7 cellular contexts compared by ENCODE assay signal in the genomic region with DNA sequence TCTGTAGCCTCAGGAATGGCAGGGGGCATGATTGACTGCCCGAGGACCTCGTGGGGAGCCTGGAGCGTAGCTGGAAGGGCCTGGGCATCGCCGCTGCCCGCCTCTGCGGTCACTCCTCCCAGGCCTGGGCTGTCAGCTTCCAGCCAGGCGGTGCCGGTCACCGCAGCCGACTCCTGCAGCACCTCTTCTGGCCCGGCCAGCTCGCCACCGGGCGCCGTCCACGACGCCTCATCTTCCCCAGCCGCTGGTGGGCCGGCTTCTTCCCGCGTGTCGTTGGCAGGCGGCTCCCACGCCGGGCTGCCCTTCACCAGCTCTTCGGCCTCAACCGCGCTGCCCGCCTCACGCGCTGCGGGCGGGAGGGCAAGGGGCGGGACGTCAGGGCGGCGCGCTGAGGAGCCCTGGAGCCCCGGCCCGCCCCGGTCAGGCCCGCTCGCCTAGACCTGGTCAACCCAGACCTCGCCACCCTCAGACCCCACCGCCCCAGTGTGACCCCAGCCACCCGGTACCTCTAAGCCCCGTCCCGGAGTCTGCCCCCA. TPM values are rescaled to one million over a fixed set of nuclear protein-coding genes. Genes with fewer than 3 reads are reported as not detected.
DNase-seq lines count a peak whose midpoint lies in the region; ATAC-seq and TF ChIP-seq lines count a peak whose summit lies in the region.

No MANE protein-coding gene starts in this region.

- intact Hi-C loops in activated T-helper 1 cell treated with anti-CD3 and anti-CD28 coated beads, Interleukin-12 subunit alpha, Interleukin-12 subunit beta, Interleukin-2, Interleukin-4 antibody, amounts not matched to agents 30 ng/mL and 10 ng/mL and 1 ng/mL, durations not matched to agents 14 hours and 24 hours and 36 hours (cut with micrococcal nuclease), result loop anchor here (2.0 to 5.0 kb wide), 2 partner anchors 55 to 205 kb away; partner anchors contain the start of gene SMARCC1

- ATAC-seq in GM21447 (IDR thresholded peaks at IDR 0.05; ENCODE audit: unreplicated experiment), result no peak

- no peak overlapping the region for H3K27ac Mint-ChIP-seq in activated T-helper 1 cell treated with anti-CD3 and anti-CD28 coated beads, Interleukin-12 subunit alpha, Interleukin-12 subunit beta, Interleukin-2, Interleukin-4 antibody, amounts not matched to agents 30 ng/mL and 10 ng/mL and 1 ng/mL, durations not matched to agents 14 hours and 24 hours and 36 hours

- peak overlapping the region; percentile 53 for H3K4me3 Mint-ChIP-seq in activated T-helper 1 cell treated with anti-CD3 and anti-CD28 coated beads, Interleukin-12 subunit alpha, Interleukin-12 subunit beta, Interleukin-2, Interleukin-4 antibody, amounts not matched to agents 30 ng/mL and 10 ng/mL and 1 ng/mL, durations not matched to agents 14 hours and 24 hours and 36 hours

- H3K27ac ChIP-seq in HEK293 (ENCODE audit: extremely low read depth, low read depth, low read length) (no peak overlapping the region), hepatocyte (no peak overlapping the region), skeletal muscle tissue (ENCODE audit: low read depth, low read length) (no peak overlapping the region)

- CTCF ChIA-PET in HEK293 (lab: Yijun Ruan, JAX), result interaction anchor here (0.6 kb wide), 1 partner anchor 26 kb away, joined by 3 read pairs; no protein-coding TSS in a partner anchor

- H3K36me3 ChIP-seq in HEK293 (ENCODE audit: control insufficient read depth in 2 of 2, insufficient read depth in 1 of 2, low read length in 2 of 2), result no peaks in the 10 kb centered on the region
- H3K36me3 ChIP-seq in hepatocyte (replicated peaks; ENCODE audit: insufficient read depth, low read depth), result no peaks in the 10 kb centered on the region
- H3K36me3 ChIP-seq in skeletal muscle tissue (ENCODE audit: control insufficient read depth in 3 of 3, insufficient read depth in 3 of 3, low read length in 3 of 3), result no peaks in the 10 kb centered on the region

- H3K9me2 ChIP-seq in hepatocyte (replicated peaks; ENCODE audit: insufficient read depth), result no peaks in the 10 kb centered on the region

- WGBS in hepatocyte (ENCODE audit: low lambda C conversion rate, missing lambda C conversion rate), result 18% methylated on average over 15 of the region's 49 CpGs

- H3K4me1 Mint-ChIP-seq in activated T-helper 1 cell treated with anti-CD3 and anti-CD28 coated beads, Interleukin-12 subunit alpha, Interleukin-12 subunit beta, Interleukin-2, Interleukin-4 antibody, amounts not matched to agents 30 ng/mL and 10 ng/mL and 1 ng/mL, durations not matched to agents 14 hours and 24 hours and 36 hours (ENCODE audit: low read depth), result no peaks in the 10 kb centered on the region

- H3K4me1 ChIP-seq in HEK293 (ENCODE audit: control insufficient read depth, insufficient read depth, low read length), result no peaks in the 10 kb centered on the region
- peaks cover 5% of the 10 kb centered on the region for H3K4me1 ChIP-seq in hepatocyte (ENCODE audit: insufficient read depth)
- H3K4me1 ChIP-seq in skeletal muscle tissue (ENCODE audit: control insufficient read depth in 3 of 3, insufficient read depth in 3 of 3, low read length in 3 of 3), result peaks cover 6 to 13% (median 12%) of the 10 kb centered on the region in 3 donors

- H3K9me3 Mint-ChIP-seq in activated T-helper 1 cell treated with anti-CD3 and anti-CD28 coated beads, Interleukin-12 subunit alpha, Interleukin-12 subunit beta, Interleukin-2, Interleukin-4 antibody, amounts not matched to agents 30 ng/mL and 10 ng/mL and 1 ng/mL, durations not matched to agents 14 hours and 24 hours and 36 hours, result no peaks in the 10 kb centered on the region

- no peaks in the 10 kb centered on the region for H4K20me1 ChIP-seq in hepatocyte (ENCODE audit: insufficient read depth, poor library complexity, severe bottlenecking)

- H3K79me2 ChIP-seq in hepatocyte, result no peaks in the 10 kb centered on the region

- H3K4me3 ChIP-seq in HEK293 (ENCODE audit: low read depth, low read length) (peak overlapping the region; percentile 31), hepatocyte (peak overlapping the region; percentile 75), skeletal muscle tissue (ENCODE audit: low read length in 3 of 3) (peak overlapping the region; percentile 14 to 63 (median 41))

- DNase-seq in activated T-helper 1 cell treated with anti-CD3 and anti-CD28 coated beads, Interleukin-12 subunit alpha, Interleukin-12 subunit beta, Interleukin-2, Interleukin-4 antibody, amounts not matched to agents 30 ng/mL and 10 ng/mL and 1 ng/mL, durations not matched to agents 14 hours and 24 hours and 36 hours (ENCODE audit: low spot score), result no peak
- DNase-seq in hepatocyte (ENCODE audit: low spot score), result peak; percentile 36
- DNase-seq in NCI-H2081 treated with DMSO at 0.1 percent for 48 hours (lab: John Stamatoyannopoulos, UW), result no peak
- no peak for DNase-seq in NCI-H82 (lab: John Stamatoyannopoulos, UW)

- no peaks in the 10 kb centered on the region for H3K36me3 Mint-ChIP-seq in activated T-helper 1 cell treated with anti-CD3 and anti-CD28 coated beads, Interleukin-12 subunit alpha, Interleukin-12 subunit beta, Interleukin-2, Interleukin-4 antibody, amounts not matched to agents 30 ng/mL and 10 ng/mL and 1 ng/mL, durations not matched to agents 14 hours and 24 hours and 36 hours (ENCODE audit: low read depth)

- peak overlapping the region; percentile 100 for H3K4me2 ChIP-seq in hepatocyte

- H3K27me3 ChIP-seq in hepatocyte, result peaks cover 34% of the 10 kb centered on the region
- H3K27me3 ChIP-seq in skeletal muscle tissue (ENCODE audit: control insufficient read depth in 3 of 3, insufficient read depth in 3 of 3, low read length in 3 of 3), result peaks cover 4 to 16% (median 8%) of the 10 kb centered on the region in 3 donors

- TF ChIP-seq CTCF in HEK293 (tag by site-specific recombination; IDR thresholded peaks at IDR 0.05) (no peak), hepatocyte (IDR thresholded peaks at IDR 0.05; ENCODE audit: poor library complexity) (no peak)

- H2AFZ ChIP-seq in hepatocyte, result peak overlapping the region; percentile 81

- H3K27me3 Mint-ChIP-seq in activated T-helper 1 cell treated with anti-CD3 and anti-CD28 coated beads, Interleukin-12 subunit alpha, Interleukin-12 subunit beta, Interleukin-2, Interleukin-4 antibody, amounts not matched to agents 30 ng/mL and 10 ng/mL and 1 ng/mL, durations not matched to agents 14 hours and 24 hours and 36 hours (ENCODE audit: insufficient read depth), result peaks cover 32% of the 10 kb centered on the region

- H3K9ac ChIP-seq in skeletal muscle tissue (ENCODE audit: low read depth in 1 of 3, low read length in 3 of 3), result peak overlapping the region in 1 of 3 donors; percentile 16

- no peaks in the 10 kb centered on the region for H3K9me3 ChIP-seq in HEK293 (ENCODE audit: control insufficient read depth, insufficient read depth, low read depth, low read length)
- H3K9me3 ChIP-seq in hepatocyte (ENCODE audit: low read depth), result no peaks in the 10 kb centered on the region
- no peaks in the 10 kb centered on the region for H3K9me3 ChIP-seq in skeletal muscle tissue (ENCODE audit: control insufficient read depth in 3 of 3, low read length in 3 of 3)

- POLR2A ChIA-PET in HEK293 (lab: Yijun Ruan, JAX), result no interaction called here

TF ChIP-seq in HEK293, 187 proteins besides CTCF, POLR2A, EP300 and RAD21:
- TF ChIP-seq TSHZ1 (tag by site-specific recombination; IDR thresholded peaks at IDR 0.05; ENCODE audit: borderline replicate concordance), result no peak
- no peak for TF ChIP-seq ZNF843 (tag by site-specific recombination; IDR thresholded peaks at IDR 0.05)
- TF ChIP-seq ZNF114 (tag by site-specific recombination; IDR thresholded peaks at IDR 0.05), result no peak
- TF ChIP-seq ZNF473 (tag by site-specific recombination; IDR thresholded peaks at IDR 0.05), result no peak
- no peak for TF ChIP-seq SCRT1 (tag by site-specific recombination; IDR thresholded peaks at IDR 0.05; ENCODE audit: borderline replicate concordance)
- TF ChIP-seq, protein P1, sequence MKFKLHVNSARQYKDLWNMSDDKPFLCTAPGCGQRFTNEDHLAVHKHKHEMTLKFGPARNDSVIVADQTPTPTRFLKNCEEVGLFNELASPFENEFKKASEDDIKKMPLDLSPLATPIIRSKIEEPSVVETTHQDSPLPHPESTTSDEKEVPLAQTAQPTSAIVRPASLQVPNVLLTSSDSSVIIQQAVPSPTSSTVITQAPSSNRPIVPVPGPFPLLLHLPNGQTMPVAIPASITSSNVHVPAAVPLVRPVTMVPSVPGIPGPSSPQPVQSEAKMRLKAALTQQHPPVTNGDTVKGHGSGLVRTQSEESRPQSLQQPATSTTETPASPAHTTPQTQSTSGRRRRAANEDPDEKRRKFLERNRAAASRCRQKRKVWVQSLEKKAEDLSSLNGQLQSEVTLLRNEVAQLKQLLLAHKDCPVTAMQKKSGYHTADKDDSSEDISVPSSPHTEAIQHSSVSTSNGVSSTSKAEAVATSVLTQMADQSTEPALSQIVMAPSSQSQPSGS (tag by site-specific recombination; IDR thresholded peaks at IDR 0.05; ENCODE audit: low read depth), result no peak

RNA-seq across cellular contexts. Expression of gene CSPG5, which starts 1.0 kb away (rescaled TPM):
- total RNA-seq in activated T-helper 1 cell treated with anti-CD3 and anti-CD28 coated beads, Interleukin-12 subunit alpha, Interleukin-12 subunit beta, Interleukin-2, Interleukin-4 antibody, amounts not matched to agents 30 ng/mL and 10 ng/mL and 1 ng/mL, durations not matched to agents 14 hours and 24 hours and 36 hours, result 1.4 and 1.7 TPM in 2 replicates
- 0.44 and 0.47 TPM in 2 replicates for total RNA-seq in hepatocyte
- 0.32 and 0.34 TPM in 2 replicates for polyA plus RNA-seq in hepatocyte
- 1.0 TPM for total RNA-seq in skeletal muscle tissue
